In the genomic region with DNA sequence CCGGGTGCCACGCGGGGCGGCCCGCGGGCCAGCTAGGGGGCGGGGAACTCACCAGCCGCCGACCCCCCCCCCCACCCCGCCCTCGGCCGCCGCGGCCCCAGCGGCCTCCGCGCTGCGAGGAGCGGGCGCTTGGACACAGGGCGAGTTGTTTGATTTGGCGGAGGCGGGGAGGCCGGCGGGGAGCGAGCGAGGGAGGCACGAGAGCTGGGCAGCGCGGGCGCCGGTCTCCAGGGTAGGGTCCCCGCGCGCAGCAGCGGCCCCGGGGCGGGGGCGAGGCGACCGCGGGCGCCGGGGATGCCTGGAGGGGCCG, we compare ENCODE assay signal across 8 cellular contexts.
DNase-seq lines count a peak whose midpoint lies in the region; ATAC-seq, FAIRE-seq and TF ChIP-seq lines count a peak whose summit lies in the region.

No MANE protein-coding gene starts in this region.

- peak; percentile 48 for DNase-seq in dermis blood vessel endothelial cell
- DNase-seq in midbrain (lab: John Stamatoyannopoulos, UW): peak; percentile 22
- DNase-seq in H54 (ENCODE audit: insufficient read length, low spot score): no peak
- no peak for DNase-seq in middle frontal gyrus (ENCODE audit: extremely low spot score, low spot score)
- DNase-seq in T-helper 1 cell: no peak

- H3K27ac ChIP-seq in ACC112 (ENCODE audit: low read depth, low read length): peak overlapping the region; percentile 68; the same call in 1 of the 2 replicates

- peak overlapping the region; percentile 62 for H3K4me3 ChIP-seq in ACC112 (ENCODE audit: low read depth, low read length)

- peaks cover 23% of the 10 kb centered on the region for H3K4me1 ChIP-seq in ACC112 (ENCODE audit: control insufficient read depth, insufficient read depth, low read length, unreplicated experiment)

- ATAC-seq in GM19035 (IDR thresholded peaks at IDR 0.05; ENCODE audit: unreplicated experiment) (peak; percentile 24), HG03354 (IDR thresholded peaks at IDR 0.05; ENCODE audit: poor library complexity, severe bottlenecking, unreplicated experiment) (peak; percentile 34)

- peaks cover 8% of the 10 kb centered on the region for H3K36me3 ChIP-seq in ACC112 (ENCODE audit: insufficient read depth, low read length)

- FAIRE-seq in H54 (lab: Jason Lieb, UNC): no peak

- TF ChIP-seq POLR2A in H54 (IDR thresholded peaks at IDR 0.05; ENCODE audit: low read depth, low read length): no peak

- peaks cover 95% of the 10 kb centered on the region for H3K79me2 ChIP-seq in ACC112 (ENCODE audit: control insufficient read depth, insufficient read depth, low read length, unreplicated experiment)

- H3K27me3 ChIP-seq in ACC112 (ENCODE audit: insufficient read depth, low read length): no peaks in the 10 kb centered on the region

- no peak overlapping the region for H2AFZ ChIP-seq in ACC112 (ENCODE audit: low read length, unreplicated experiment)

Comparison
In these comparisons a context has a peak if more than half of its experiments do, and no peak if none do; other contexts are left out.
1. DNase-seq: peak in dermis blood vessel endothelial cell (single experiment) and midbrain (single experiment); none in H54 (single experiment), middle frontal gyrus (single experiment) and T-helper 1 cell (0 of 5).